ENCODE assay signal across 8 cellular contexts in genomic region chr20:32482251-32483220, GRCh38.
DNase-seq lines count a peak whose midpoint lies in the region; ATAC-seq and TF ChIP-seq lines count a peak whose summit lies in the region.

No MANE protein-coding gene starts in this region.

- H3K27ac ChIP-seq in duodenal mucosa (ENCODE audit: low read depth, low read length) (peak overlapping the region; percentile 71), testis (peak overlapping the region; percentile 76 to 78)

- TF ChIP-seq POLR2A in testis (IDR thresholded peaks at IDR 0.05) = no peak

- peaks cover 62% of the 10 kb centered on the region in 2 donors for H3K4me1 ChIP-seq in duodenal mucosa (ENCODE audit: control insufficient read depth in 1 of 2, insufficient read depth in 2 of 2, low read length in 2 of 2)
- peaks cover 36% of the 10 kb centered on the region for H3K4me1 ChIP-seq in testis

- WGBS in testis, 2 donors = 2 to 6% methylated on average over 27 to 70 of the region's 88 CpGs

- H3K27me3 ChIP-seq in duodenal mucosa (ENCODE audit: control insufficient read depth in 1 of 2, insufficient read depth in 2 of 2, low read length in 2 of 2) (no peaks in the 10 kb centered on the region), testis (no peaks in the 10 kb centered on the region)

- peak overlapping the region; percentile 66 to 71 for H3K9ac ChIP-seq in duodenal mucosa (ENCODE audit: low read depth in 1 of 2, low read length in 2 of 2)

- H3K4me3 ChIP-seq in HFF-Myc (replicated peaks; ENCODE audit: low read depth, low read length) (peak overlapping the region; percentile 62), duodenal mucosa (ENCODE audit: low read depth in 1 of 2, low read length in 2 of 2) (peak overlapping the region; percentile 71 to 79), testis (peak overlapping the region; percentile 74 to 81)

- TF ChIP-seq CTCF in HFF-Myc (IDR thresholded peaks at IDR 0.05; ENCODE audit: low read depth, low read length, missing control alignments) = no peak
- no peak for TF ChIP-seq CTCF in testis (IDR thresholded peaks at IDR 0.05)

- no peak for ATAC-seq in HG02763 (IDR thresholded peaks at IDR 0.05; ENCODE audit: unreplicated experiment)

- H3K9me3 ChIP-seq in duodenal mucosa (ENCODE audit: control insufficient read depth in 1 of 2, low read length in 2 of 2) (no peaks in the 10 kb centered on the region), testis (no peaks in the 10 kb centered on the region)

- DNase-seq in AG08395 (ENCODE audit: low spot score) (peak; percentile 31), HFF-Myc (ENCODE audit: extremely low read depth, low read depth) (no peak), T-helper 22 cell (ENCODE audit: low read depth) (peak; percentile 28), lung microvascular endothelial cell (ENCODE audit: low read depth in 2 of 2) (peak; percentile 46 to 65), testis (no peak), GM19238 (ENCODE audit: insufficient read length, low spot score) (no peak)

- H3K36me3 ChIP-seq in duodenal mucosa (ENCODE audit: control insufficient read depth in 1 of 2, insufficient read depth in 2 of 2, low read length in 2 of 2) (no peaks in the 10 kb centered on the region), testis (ENCODE audit: low read depth, missing control alignments) (no peaks in the 10 kb centered on the region)

- intact Hi-C loops in testis (cut with DNase I; ENCODE audit: low total_unique reads) = no loop called here

Comparison
In these comparisons a context has a peak if more than half of its experiments do, and no peak if none do; other contexts are left out.
1. DNase-seq: peak in AG08395 (single experiment), T-helper 22 cell (single experiment) and lung microvascular endothelial cell (2 of 2); none in HFF-Myc (single experiment), testis (single experiment) and GM19238 (single experiment).
2. Peak in every context shown above with its lines, with median percentiles within 50 percentile points of each other: H3K4me3 ChIP-seq.